In genomic region chr22:31339148-31339832, GRCh38 we compare ENCODE assay signal across 1 cellular context.
TF ChIP-seq lines count a peak whose summit lies in the region.

No MANE protein-coding gene starts in this region.

TF ChIP-seq in HepG2, 621 proteins besides CTCF, POLR2A, EP300 and RAD21 (continued from another document and continues in another):
- TF ChIP-seq PITX1 (CRISPR knock-in tag; IDR thresholded peaks at IDR 0.05): 0 out of 2 replicates have a peak, but pooled peaks have one; percentile 13
- no peak for TF ChIP-seq MIER2 (CRISPR knock-in tag; IDR thresholded peaks at IDR 0.05)
- TF ChIP-seq ZNF263 (CRISPR knock-in tag; IDR thresholded peaks at IDR 0.05): no peak
- no peak for TF ChIP-seq MBNL3 (CRISPR knock-in tag; conservative IDR thresholded peaks at IDR 0.05)
- TF ChIP-seq SRSF9 (IDR thresholded peaks at IDR 0.05; ENCODE audit: borderline replicate concordance, insufficient read depth, low read depth, low read length, poor library complexity, severe bottlenecking): no peak
- no peak for TF ChIP-seq ZNF740 (CRISPR knock-in tag; IDR thresholded peaks at IDR 0.05)
- no peak for TF ChIP-seq PCBP2 (optimal IDR thresholded peaks at IDR 0.05; ENCODE audit: low read depth, low read length, poor library complexity, severe bottlenecking)
- TF ChIP-seq HOXA3 (CRISPR knock-in tag; IDR thresholded peaks at IDR 0.05): peak; percentile 35; the same call in 1 of the 2 replicates
- no peak for TF ChIP-seq MZF1 (CRISPR knock-in tag; IDR thresholded peaks at IDR 0.05; ENCODE audit: borderline replicate concordance)
- TF ChIP-seq ZNF609 (CRISPR knock-in tag; IDR thresholded peaks at IDR 0.05; ENCODE audit: borderline replicate concordance): no peak
- TF ChIP-seq ZNF101 (CRISPR knock-in tag; IDR thresholded peaks at IDR 0.05; ENCODE audit: borderline replicate concordance, low read depth): no peak
- TF ChIP-seq CERS6 (CRISPR knock-in tag; IDR thresholded peaks at IDR 0.05): no peak
- TF ChIP-seq NCOA1 (CRISPR knock-in tag; IDR thresholded peaks at IDR 0.05): no peak
- TF ChIP-seq TAF1 (CRISPR knock-in tag; IDR thresholded peaks at IDR 0.05): no peak
- no peak; the same call in 1 of the 2 replicates for TF ChIP-seq ELF3 (CRISPR knock-in tag; IDR thresholded peaks at IDR 0.05)
- TF ChIP-seq PHF21A (CRISPR knock-in tag; IDR thresholded peaks at IDR 0.05): peak; percentile 69
- TF ChIP-seq PCBP1 (IDR thresholded peaks at IDR 0.05; ENCODE audit: borderline replicate concordance, low read depth, low read length): no peak
- TF ChIP-seq SAP130 (CRISPR knock-in tag; IDR thresholded peaks at IDR 0.05; ENCODE audit: low read depth): peak; percentile 75
- TF ChIP-seq EEA1 (CRISPR knock-in tag; IDR thresholded peaks at IDR 0.05; ENCODE audit: borderline replicate concordance): no peak
- no peak for TF ChIP-seq ATF6 (CRISPR knock-in tag; conservative IDR thresholded peaks at IDR 0.05)
- no peak for TF ChIP-seq TERF1 (CRISPR knock-in tag; IDR thresholded peaks at IDR 0.05)
- no peak for TF ChIP-seq ZNF468 (CRISPR knock-in tag; IDR thresholded peaks at IDR 0.05)
- peak; percentile 29; the same call in 1 of the 2 replicates for TF ChIP-seq PPARG (CRISPR knock-in tag; conservative IDR thresholded peaks at IDR 0.05)
- peak; percentile 63 for TF ChIP-seq NCOA2 (CRISPR knock-in tag; IDR thresholded peaks at IDR 0.05)
- TF ChIP-seq TFE3 (CRISPR knock-in tag; IDR thresholded peaks at IDR 0.05): no peak
- TF ChIP-seq ZGPAT (CRISPR knock-in tag; IDR thresholded peaks at IDR 0.05): 0 out of 2 replicates have a peak, but pooled peaks have one; percentile 53
- TF ChIP-seq NONO (IDR thresholded peaks at IDR 0.05): no peak
- 0 out of 2 replicates have a peak, but pooled peaks have one; percentile 4 for TF ChIP-seq NONO (CRISPR knock-in tag; conservative IDR thresholded peaks at IDR 0.05)
- no peak for TF ChIP-seq ZNF607 (CRISPR knock-in tag; IDR thresholded peaks at IDR 0.05; ENCODE audit: borderline replicate concordance)
- TF ChIP-seq TSC22D2 (CRISPR knock-in tag; IDR thresholded peaks at IDR 0.05; ENCODE audit: borderline replicate concordance): no peak
- peak; percentile 33; the same call in 1 of the 2 replicates for TF ChIP-seq POLR2AphosphoS5 (IDR thresholded peaks at IDR 0.05; ENCODE audit: low read depth, low read length)
- TF ChIP-seq SP2 (CRISPR knock-in tag; IDR thresholded peaks at IDR 0.05): no peak
- TF ChIP-seq ZSCAN31 (CRISPR knock-in tag; IDR thresholded peaks at IDR 0.05; ENCODE audit: low read depth): 0 out of 2 replicates have a peak, but pooled peaks have one; percentile 38
- TF ChIP-seq ZNF556 (CRISPR knock-in tag; IDR thresholded peaks at IDR 0.05; ENCODE audit: borderline replicate concordance): no peak
- no peak for TF ChIP-seq ZSCAN30 (CRISPR knock-in tag; IDR thresholded peaks at IDR 0.05)
- TF ChIP-seq ONECUT2 (CRISPR knock-in tag; IDR thresholded peaks at IDR 0.05): peak; percentile 74; the same call in 1 of the 2 replicates
- no peak for TF ChIP-seq AHDC1 (CRISPR knock-in tag; IDR thresholded peaks at IDR 0.05; ENCODE audit: borderline replicate concordance)
- TF ChIP-seq ZNF510 (CRISPR knock-in tag; IDR thresholded peaks at IDR 0.05; ENCODE audit: low read depth): no peak
- no peak for TF ChIP-seq FIP1L1 (IDR thresholded peaks at IDR 0.05; ENCODE audit: borderline replicate concordance, insufficient read depth, low read depth, low read length)
- TF ChIP-seq RELA (CRISPR knock-in tag; IDR thresholded peaks at IDR 0.05): no peak
- no peak for TF ChIP-seq ZNF564 (CRISPR knock-in tag; IDR thresholded peaks at IDR 0.05)
- TF ChIP-seq ZNF562 (CRISPR knock-in tag; IDR thresholded peaks at IDR 0.05; ENCODE audit: borderline replicate concordance): no peak
